In genomic region chr16:19291459-19291858, GRCh38 we compare ENCODE assay signal across 10 cellular contexts. TPM values are rescaled to one million over a fixed set of nuclear protein-coding genes. Genes with fewer than 3 reads are reported as not detected.
DNase-seq lines count a peak whose midpoint lies in the region; ATAC-seq and TF ChIP-seq lines count a peak whose summit lies in the region.
"Had no signal": no experiment of that assay in that cellular context is flagged by ENCODE, and none has a peak within 500 bp of the region (broad histone marks: within the 10 kb centered on the region; RNA-seq: fewer than 3 reads in every experiment).

No MANE protein-coding gene starts in this region.

- CTCF ChIA-PET in RWPE1 (lab: Yijun Ruan, JAX) = interaction anchor here (0.6 kb wide), 1 partner anchor 12 kb away, joined by 3 read pairs; no protein-coding TSS in a partner anchor

- TF ChIP-seq CTCF in RWPE1 (conservative IDR thresholded peaks at IDR 0.05; ENCODE audit: low read depth) = no peak

- no peak for ATAC-seq in GM21367 (IDR thresholded peaks at IDR 0.05; ENCODE audit: unreplicated experiment)
- ATAC-seq: left lung; stimulated activated naive CD8-positive, alpha-beta T cell treated with anti-CD3 and anti-CD28 coated beads, Interleukin-15, amount 100 ng/mL, for 72 hours had no signal

- no peaks in the 10 kb centered on the region for H3K9me3 ChIP-seq in SJCRH30 (replicated peaks)
- H3K9me3 ChIP-seq: left lung had no signal

- no peak overlapping the region for H3K4me3 ChIP-seq in SJCRH30
- H3K4me3 ChIP-seq: left lung had no signal

- no peaks in the 10 kb centered on the region for H3K4me1 ChIP-seq in SJCRH30
- H3K4me1 ChIP-seq: left lung had no signal

- H3K27ac ChIP-seq in RWPE1 = no peak overlapping the region
- no peak overlapping the region for H3K27ac ChIP-seq in SJCRH30
- H3K27ac ChIP-seq: left lung had no signal

- in situ Hi-C loops in SK-MEL-5 (cut with HindIII; ENCODE audit: low pct_unique_long_range_greater_than_20kb, low sequenced_read_pairs) = no loop called here

- intact Hi-C loops in head of caudate nucleus (cut with DNase I) = no loop called here

- DNase-seq in stimulated activated CD4-positive, alpha-beta T cell treated with anti-CD3 and anti-CD28 coated beads, Interleukin-1b, Interleukin-23, amount 100 ng/mL, for 48 hours = peak; percentile 16
- no peak for DNase-seq in stimulated activated CD4-positive, alpha-beta T cell treated with anti-CD3 and anti-CD28 coated beads, Interleukin-4, amount 100 ng/mL, for 24 hours
- peak; percentile 9 for DNase-seq in SK-MEL-5 (ENCODE audit: low read depth, low spot score)
- peak; percentile 38 to 91 (median 68) for DNase-seq in head of caudate nucleus
- DNase-seq in RWPE1 (ENCODE audit: low spot score) = no peak
- DNase-seq in EL = no peak
- no peak for DNase-seq in SJCRH30
- DNase-seq: left lung; stimulated activated naive CD8-positive, alpha-beta T cell treated with anti-CD3 and anti-CD28 coated beads, Interleukin-15, amount 100 ng/mL, for 72 hours had no signal

- POLR2A ChIA-PET in RWPE1 (lab: Yijun Ruan, JAX; ENCODE audit: low non-redundant PET) = no interaction called here

- H3K36me3 ChIP-seq in SJCRH30 = no peaks in the 10 kb centered on the region
- H3K36me3 ChIP-seq: left lung had no signal

- no peaks in the 10 kb centered on the region for H3K27me3 ChIP-seq in SJCRH30
- H3K27me3 ChIP-seq: left lung had no signal

RNA-seq across cellular contexts. Expression of gene CLEC19A, which starts 5.9 kb away (rescaled TPM):
- not detected in 2 replicates for total RNA-seq in SK-MEL-5 (2014; rRNA removed; shearing (Covaris generic))
- not detected in 2 replicates for polyA plus RNA-seq in SK-MEL-5 (2015; cell fraction: cytosol; rRNA removed)
- polyA plus RNA-seq in SK-MEL-5 (2015; cell fraction: nucleus; rRNA removed) = not detected in 2 replicates
- not detected in 2 replicates for total RNA-seq in SJCRH30 (2014; rRNA removed; shearing (Covaris generic))

Comparison
In these comparisons a context has a peak if more than half of its experiments do, and no peak if none do; other contexts are left out.
1. DNase-seq: peak in stimulated activated CD4-positive, alpha-beta T cell treated with anti-CD3 and anti-CD28 coated beads, Interleukin-1b, Interleukin-23, amount 100 ng/mL, for 48 hours (single experiment), SK-MEL-5 (single experiment) and head of caudate nucleus (42 of 42); none in stimulated activated CD4-positive, alpha-beta T cell treated with anti-CD3 and anti-CD28 coated beads, Interleukin-4, amount 100 ng/mL, for 24 hours (single experiment), RWPE1 (single experiment), EL (single experiment) and SJCRH30 (0 of 2).